28 cellular contexts compared by ENCODE assay signal in the genomic region with DNA sequence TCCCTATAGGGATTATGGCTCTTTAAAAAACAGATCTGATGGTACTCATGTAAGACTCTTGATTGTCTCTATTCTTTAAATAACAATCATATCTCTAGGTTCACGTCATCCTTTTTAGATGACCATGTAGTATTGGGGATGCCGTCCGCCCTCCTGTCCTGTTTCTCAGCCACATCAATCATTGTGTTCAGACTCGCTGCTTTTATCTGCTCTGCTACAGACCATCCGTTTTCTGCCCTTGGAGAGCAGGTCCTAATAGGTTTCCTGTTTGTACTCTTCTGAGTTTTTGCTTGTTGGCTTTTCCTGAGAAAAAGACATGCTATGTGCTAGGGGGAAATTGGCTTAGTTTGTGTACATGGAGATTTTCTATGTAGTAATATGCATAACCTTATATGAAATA.
"Had no signal": no experiment of that assay in that cellular context is flagged by ENCODE, and none has a peak within 500 bp of the region (broad histone marks: within the 10 kb centered on the region; RNA-seq: fewer than 3 reads in every experiment).

No MANE protein-coding gene starts in this region.

- ATAC-seq: activated naive CD8-positive, alpha-beta T cell treated with anti-CD3 and anti-CD28 coated beads, Interleukin-2, amount 50 U/mL, for 24 hours; left ventricle myocardium superior; naive thymus-derived CD4-positive, alpha-beta T cell; stimulated activated naive B cell treated with anti-CD40 and anti-IgM and Interleukin-4, amounts not matched to agents 10 μg/mL and 1 μg/mL and 100 μg/mL, for 72 hours had no signal

- DNase-seq: activated CD4-positive, alpha-beta memory T cell treated with anti-CD3 and anti-CD28 coated beads, Interleukin-2, amount 10 ng/mL, durations not matched to agents 7 days and 5 days; activated CD4-positive, alpha-beta T cell treated with anti-CD3 and anti-CD28 coated beads, Interleukin-2, amount 10 ng/mL, durations not matched to agents 7 days and 5 days; activated CD4-positive, CD25-positive, alpha-beta regulatory T cell treated with anti-CD3 and anti-CD28 coated beads, Interleukin-2, amount 50 U/mL, for 72 hours; activated CD8-positive, alpha-beta memory T cell treated with anti-CD3 and anti-CD28 coated beads, Interleukin-2, amount 50 U/mL, for 48 hours; activated gamma-delta T cell treated with Interleukin-2 at 50 U/mL for 16 hours; activated naive CD8-positive, alpha-beta T cell treated with anti-CD3 and anti-CD28 coated beads, Interleukin-2, amount 50 U/mL, for 24 hours; activated T-cell treated with anti-CD3 and anti-CD28 coated beads, Interleukin-2, amount 50 U/mL, for 24 hours; amygdala; central memory CD4-positive, alpha-beta T cell; effector CD4-positive, alpha-beta T cell; kidney glomerular epithelial cell; left ventricle myocardium superior; midbrain; naive thymus-derived CD4-positive, alpha-beta T cell; ovary; retina; stimulated activated CD4-positive, alpha-beta T cell treated with anti-CD3 and anti-CD28 coated beads, Interleukin-15, amount 100 ng/mL, for 24 hours; stimulated activated CD4-positive, alpha-beta T cell treated with anti-CD3 and anti-CD28 coated beads, Interleukin-2, amount 100 ng/mL, for 24 hours; stimulated activated naive B cell treated with anti-CD40 and anti-IgM and Interleukin-4, amounts not matched to agents 10 μg/mL and 1 μg/mL and 100 μg/mL, for 72 hours; stomach; T-helper 1 cell; tibial artery had no signal

- H3K27ac ChIP-seq: breast epithelium, ovary, stomach, tibial artery had no signal

- H3K9me3 Mint-ChIP-seq: activated CD4-positive, alpha-beta memory T cell treated with anti-CD3 and anti-CD28 coated beads, Interleukin-2, amount 10 ng/mL, durations not matched to agents 7 days and 5 days; activated CD4-positive, alpha-beta T cell treated with anti-CD3 and anti-CD28 coated beads, Interleukin-2, amount 10 ng/mL, durations not matched to agents 7 days and 5 days; activated naive CD4-positive, alpha-beta T cell treated with anti-CD3 and anti-CD28 coated beads, Interleukin-2, amount 50 U/mL, for 24 hours; activated naive CD8-positive, alpha-beta T cell treated with anti-CD3 and anti-CD28 coated beads, Interleukin-2, amount 50 U/mL, for 24 hours; activated T-cell treated with anti-CD3 and anti-CD28 coated beads, Interleukin-2, amount 50 U/mL, for 24 hours; memory B cell; naive thymus-derived CD4-positive, alpha-beta T cell; stimulated activated naive B cell treated with anti-CD40 and anti-IgM and Interleukin-4, amounts not matched to agents 10 μg/mL and 1 μg/mL and 100 μg/mL, for 72 hours; T-helper 2 cell treated with Interferon-gamma antibody and Interleukin-4, amounts not matched to agents 5 μg/mL and 100 μg/mL, for 36 hours had no signal

- H3K9me3 ChIP-seq: breast epithelium, ovary, stomach, tibial artery had no signal

- H3K4me3 Mint-ChIP-seq: activated CD4-positive, alpha-beta memory T cell treated with anti-CD3 and anti-CD28 coated beads, Interleukin-2, amount 10 ng/mL, durations not matched to agents 7 days and 5 days; activated CD4-positive, alpha-beta T cell treated with anti-CD3 and anti-CD28 coated beads, Interleukin-2, amount 10 ng/mL, durations not matched to agents 7 days and 5 days; activated naive CD4-positive, alpha-beta T cell treated with anti-CD3 and anti-CD28 coated beads, Interleukin-2, amount 50 U/mL, for 24 hours; activated naive CD8-positive, alpha-beta T cell treated with anti-CD3 and anti-CD28 coated beads, Interleukin-2, amount 50 U/mL, for 24 hours; activated T-cell treated with anti-CD3 and anti-CD28 coated beads, Interleukin-2, amount 50 U/mL, for 24 hours; memory B cell; naive thymus-derived CD4-positive, alpha-beta T cell; stimulated activated naive B cell treated with anti-CD40 and anti-IgM and Interleukin-4, amounts not matched to agents 10 μg/mL and 1 μg/mL and 100 μg/mL, for 72 hours; T-helper 2 cell treated with Interferon-gamma antibody and Interleukin-4, amounts not matched to agents 5 μg/mL and 100 μg/mL, for 36 hours had no signal

- H3K36me3 ChIP-seq: breast epithelium, ovary, stomach, tibial artery had no signal

- H3K27me3 ChIP-seq: breast epithelium, ovary, stomach, tibial artery had no signal

- H3K36me3 Mint-ChIP-seq: activated naive CD4-positive, alpha-beta T cell treated with anti-CD3 and anti-CD28 coated beads, Interleukin-2, amount 50 U/mL, for 24 hours; memory B cell; naive thymus-derived CD4-positive, alpha-beta T cell; stimulated activated naive B cell treated with anti-CD40 and anti-IgM and Interleukin-4, amounts not matched to agents 10 μg/mL and 1 μg/mL and 100 μg/mL, for 72 hours had no signal

- H3K27ac Mint-ChIP-seq: activated CD4-positive, alpha-beta memory T cell treated with anti-CD3 and anti-CD28 coated beads, Interleukin-2, amount 10 ng/mL, durations not matched to agents 7 days and 5 days; activated CD4-positive, alpha-beta T cell treated with anti-CD3 and anti-CD28 coated beads, Interleukin-2, amount 10 ng/mL, durations not matched to agents 7 days and 5 days; activated naive CD4-positive, alpha-beta T cell treated with anti-CD3 and anti-CD28 coated beads, Interleukin-2, amount 50 U/mL, for 24 hours; activated naive CD8-positive, alpha-beta T cell treated with anti-CD3 and anti-CD28 coated beads, Interleukin-2, amount 50 U/mL, for 24 hours; activated T-cell treated with anti-CD3 and anti-CD28 coated beads, Interleukin-2, amount 50 U/mL, for 24 hours; memory B cell; progenitor cell of endocrine pancreas; stimulated activated naive B cell treated with anti-CD40 and anti-IgM and Interleukin-4, amounts not matched to agents 10 μg/mL and 1 μg/mL and 100 μg/mL, for 72 hours; T-helper 2 cell treated with Interferon-gamma antibody and Interleukin-4, amounts not matched to agents 5 μg/mL and 100 μg/mL, for 36 hours had no signal

- H3K4me3 ChIP-seq: breast epithelium, ovary, smooth muscle cell, stomach, tibial artery had no signal

- H3K4me1 Mint-ChIP-seq: activated CD4-positive, alpha-beta memory T cell treated with anti-CD3 and anti-CD28 coated beads, Interleukin-2, amount 10 ng/mL, durations not matched to agents 7 days and 5 days; activated CD4-positive, alpha-beta T cell treated with anti-CD3 and anti-CD28 coated beads, Interleukin-2, amount 10 ng/mL, durations not matched to agents 7 days and 5 days; activated naive CD4-positive, alpha-beta T cell treated with anti-CD3 and anti-CD28 coated beads, Interleukin-2, amount 50 U/mL, for 24 hours; activated naive CD8-positive, alpha-beta T cell treated with anti-CD3 and anti-CD28 coated beads, Interleukin-2, amount 50 U/mL, for 24 hours; memory B cell; naive thymus-derived CD4-positive, alpha-beta T cell had no signal

- H3K27me3 Mint-ChIP-seq: activated naive CD4-positive, alpha-beta T cell treated with anti-CD3 and anti-CD28 coated beads, Interleukin-2, amount 50 U/mL, for 24 hours; progenitor cell of endocrine pancreas had no signal

- H3K4me1 ChIP-seq: breast epithelium had no signal
